Comparison of ENCODE assay signal across 8 cellular contexts in genomic region chr3:187367561-187368103, GRCh38. TPM values are rescaled to one million over a fixed set of nuclear protein-coding genes. Genes with fewer than 3 reads are reported as not detected.
DNase-seq lines count a peak whose midpoint lies in the region; ATAC-seq lines count a peak whose summit lies in the region.

No MANE protein-coding gene starts in this region.

- WGBS in esophagus, 2 donors, result 92% methylated on average over 29 of the region's 29 CpGs

- H3K27me3 ChIP-seq in esophagus (ENCODE audit: control insufficient read depth in 1 of 2, insufficient read depth in 2 of 2, low read length in 2 of 2), result no peaks in the 10 kb centered on the region

- H3K36me3 ChIP-seq in esophagus (ENCODE audit: control insufficient read depth in 2 of 2, insufficient read depth in 2 of 2, low read length in 1 of 2), result no peaks in the 10 kb centered on the region

- H3K27ac Mint-ChIP-seq in T-helper 17 cell, result peak overlapping the region; percentile 97

- peaks cover 7% of the 10 kb centered on the region for H3K36me3 Mint-ChIP-seq in T-helper 17 cell (ENCODE audit: low read depth)

- H3K4me1 Mint-ChIP-seq in T-helper 17 cell, result peaks cover 25% of the 10 kb centered on the region

- ATAC-seq in GM18909 (IDR thresholded peaks at IDR 0.05; ENCODE audit: poor library complexity, unreplicated experiment) (peak; percentile 3), T-helper 17 cell (no peak), sciatic nerve (peak; percentile 38), HG02938 (IDR thresholded peaks at IDR 0.05; ENCODE audit: unreplicated experiment) (no peak), HG03432 (IDR thresholded peaks at IDR 0.05; ENCODE audit: unreplicated experiment) (no peak)

- peak overlapping the region; percentile 91 for H3K4me3 Mint-ChIP-seq in T-helper 17 cell

- H3K4me1 ChIP-seq in esophagus (ENCODE audit: control insufficient read depth in 2 of 2, insufficient read depth in 2 of 2, low read length in 1 of 2), result peaks cover 0 to 6% of the 10 kb centered on the region in 2 donors

- H3K4me3 ChIP-seq in esophagus (ENCODE audit: low read depth in 1 of 2, low read length in 2 of 2), result no peak overlapping the region

- H3K27ac ChIP-seq in esophagus (ENCODE audit: low read depth in 2 of 2, low read length in 1 of 2), result peak overlapping the region; percentile 55 to 71

- no peaks in the 10 kb centered on the region for H3K27me3 Mint-ChIP-seq in T-helper 17 cell

- H3K9me3 ChIP-seq in T-helper 17 cell (ENCODE audit: control insufficient read depth, low read length, poor library complexity, severe bottlenecking) (no peaks in the 10 kb centered on the region), esophagus (ENCODE audit: control insufficient read depth in 2 of 2, insufficient read depth in 1 of 2, low read depth in 1 of 2, low read length in 1 of 2) (no peaks in the 10 kb centered on the region)

- intact Hi-C loops in sciatic nerve (cut with DNase I), result no loop called here

- no peak for DNase-seq in T-helper 17 cell
- DNase-seq in sciatic nerve (ENCODE audit: low spot score), result peak; percentile 61
- DNase-seq in NCI-H2196 treated with DMSO at 0.1 percent for 48 hours (lab: John Stamatoyannopoulos, UW; ENCODE audit: unreplicated experiment), result no peak
- no peak for DNase-seq in NCI-H2081 (lab: John Stamatoyannopoulos, UW)

RNA-seq across cellular contexts. Expression of gene RTP4, which starts 0.6 kb away (rescaled TPM):
- total RNA-seq in T-helper 17 cell (1 to 10 TPM; 1.7 to 2.4 TPM), sciatic nerve (2.1 TPM)
- 1 to 10 TPM in 1 of 2 donors, under 1 TPM in 1; 0.90 to 1.2 TPM for polyA plus RNA-seq in esophagus

Comparison
In these comparisons a context has a peak if more than half of its experiments do, and no peak if none do; other contexts are left out.
1. ATAC-seq: peak in GM18909 (single experiment) and sciatic nerve (single experiment); none in T-helper 17 cell (single experiment), HG02938 (single experiment) and HG03432 (single experiment).